7 cellular contexts compared by ENCODE assay signal in the genomic region with DNA sequence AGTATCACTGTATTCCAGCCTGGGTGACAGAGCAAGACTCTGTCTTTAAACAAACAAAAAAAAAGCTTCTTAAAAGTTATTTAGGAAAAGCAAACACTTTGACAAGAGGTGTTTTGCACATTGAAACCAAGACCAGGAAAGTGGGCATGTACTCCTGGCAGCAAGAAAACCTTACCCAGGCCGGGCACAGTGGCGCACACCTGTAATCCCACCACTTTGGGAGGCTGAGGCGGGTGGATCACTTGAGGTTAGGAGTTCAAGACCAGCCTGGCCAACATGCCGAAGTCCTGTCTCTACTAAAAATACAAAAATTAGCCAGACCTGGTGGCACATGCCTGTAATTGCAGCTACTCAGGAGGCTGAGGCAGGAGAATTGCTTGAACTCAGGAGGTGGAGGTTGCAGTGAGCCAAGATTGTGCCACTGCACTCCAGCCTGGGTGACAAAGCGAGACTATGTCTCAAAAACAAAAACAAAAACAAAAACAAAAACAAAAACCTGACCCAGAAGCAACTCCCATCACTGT.
DNase-seq lines count a peak whose midpoint lies in the region; ATAC-seq and TF ChIP-seq lines count a peak whose summit lies in the region.
"Not testable (repeated sequence)": the region's sequence is repeated elsewhere in the genome, so short reads cannot be mapped to it uniquely, and the experiment has no call there.

No MANE protein-coding gene starts in this region.

- TF ChIP-seq CTCF in CD14-positive monocyte (IDR thresholded peaks at IDR 0.05): peak; percentile 42
- peak; percentile 35; the same call in 2 of the 3 replicates for TF ChIP-seq CTCF in H9 (conservative IDR thresholded peaks at IDR 0.05)
- TF ChIP-seq CTCF in SK-N-SH (IDR thresholded peaks at IDR 0.05): peak; percentile 36; the same call in 1 of the 2 replicates
- peak; percentile 52 for TF ChIP-seq CTCF in chondrocyte (IDR thresholded peaks at IDR 0.05)
- peak; percentile 18 for TF ChIP-seq CTCF in epithelial cell of proximal tubule (conservative IDR thresholded peaks at IDR 0.05; ENCODE audit: low read depth, low read length)
- peak in 1 of 2 donors; percentile 17 for TF ChIP-seq CTCF in left lung (IDR thresholded peaks at IDR 0.05)
- TF ChIP-seq CTCF in osteocyte (IDR thresholded peaks at IDR 0.05): peak; percentile 13

- H3K4me1 Mint-ChIP-seq in CD14-positive monocyte: peaks cover 25% of the 10 kb centered on the region
- H3K4me1 Mint-ChIP-seq in H9; chondrocyte (ENCODE audit: low read depth); osteocyte (ENCODE audit: unreplicated experiment): not testable (repeated sequence)

- H2AK5ac ChIP-seq in H9 (ENCODE audit: insufficient read length, low read length): not testable (repeated sequence)

- H3K4ac ChIP-seq in H9 (ENCODE audit: low read depth, low read length): not testable (repeated sequence)

- not testable (repeated sequence) for H3F3A ChIP-seq in SK-N-SH (replicated peaks; ENCODE audit: insufficient read depth)

- not testable (repeated sequence) for H3K23ac ChIP-seq in H9 (ENCODE audit: insufficient read length, low read depth, low read length)

- H2BK12ac ChIP-seq in H9 (ENCODE audit: insufficient read length, low read depth, low read length): not testable (repeated sequence)

- H3K27ac ChIP-seq in H9 (ENCODE audit: insufficient read length, low read depth, low read length); SK-N-SH (ENCODE audit: low read depth in 2 of 2, low read length in 1 of 2); left lung: not testable (repeated sequence)

- WGBS in H9 (ENCODE audit: extremely low coverage, insufficient read length, low lambda C conversion rate): no CpG with 5 or more reads among the region's 5 CpGs
- 78% methylated on average over 5 of the region's 5 CpGs for WGBS in SK-N-SH (ENCODE audit: low lambda C conversion rate)

- not testable (repeated sequence) for H3K56ac ChIP-seq in H9 (ENCODE audit: insufficient read length, low read depth, low read length)

- intact Hi-C loops in CD14-positive monocyte (cut with micrococcal nuclease); left lung (cut with DNase I): not testable (repeated sequence)

- not testable (repeated sequence) for H3K4me3 Mint-ChIP-seq in CD14-positive monocyte; H9; chondrocyte (ENCODE audit: unreplicated experiment); osteocyte (ENCODE audit: unreplicated experiment)

- not testable (repeated sequence) for H3K9me3 Mint-ChIP-seq in CD14-positive monocyte; H9; chondrocyte (ENCODE audit: low read depth); osteocyte (ENCODE audit: unreplicated experiment)

- POLR2A ChIA-PET in SK-N-SH (lab: Yijun Ruan, JAX): interaction anchor here (0.7 kb wide), 1 partner anchor 128 kb away, joined by 3 read pairs; no protein-coding TSS in a partner anchor

- not testable (repeated sequence) for H3T11ph ChIP-seq in H9 (ENCODE audit: low read length)

- H2BK120ac ChIP-seq in H9 (ENCODE audit: low read depth, low read length, poor library complexity, severe bottlenecking): not testable (repeated sequence)

- TF ChIP-seq EP300 in SK-N-SH (IDR thresholded peaks at IDR 0.05; ENCODE audit: borderline replicate concordance in 1 of 2, low read depth in 1 of 2, low read length in 1 of 2): not testable (repeated sequence)

- not testable (repeated sequence) for H3K23me2 ChIP-seq in H9 (ENCODE audit: insufficient read length, low read depth, low read length, poor library complexity, severe bottlenecking)

- H3K27me3 Mint-ChIP-seq in CD14-positive monocyte (ENCODE audit: low read depth in 3 of 3); H9 (ENCODE audit: low read depth); chondrocyte (ENCODE audit: low read depth); osteocyte (ENCODE audit: unreplicated experiment): not testable (repeated sequence)

- H3K36me3 Mint-ChIP-seq in CD14-positive monocyte: peaks cover 76 to 79% of the 10 kb centered on the region in 2 donors
- peaks cover 59 to 89% (median 87%) of the 10 kb centered on the region in 3 experiments for H3K36me3 Mint-ChIP-seq in H9 (ENCODE audit: insufficient read depth in 1 of 3, low read depth in 3 of 3)
- peaks cover 53% of the 10 kb centered on the region for H3K36me3 Mint-ChIP-seq in chondrocyte (ENCODE audit: low read depth)
- peaks cover 63% of the 10 kb centered on the region for H3K36me3 Mint-ChIP-seq in osteocyte (ENCODE audit: unreplicated experiment)

- H4K8ac ChIP-seq in H9 (replicated peaks; ENCODE audit: insufficient read length, low read depth, low read length): not testable (repeated sequence)

- not testable (repeated sequence) for H3K27ac Mint-ChIP-seq in CD14-positive monocyte; H9; chondrocyte (ENCODE audit: unreplicated experiment); osteocyte (ENCODE audit: unreplicated experiment)

- H3K9ac ChIP-seq in H9 (ENCODE audit: extremely low read depth, insufficient read length, low read length); SK-N-SH: not testable (repeated sequence)

- H3K27me3 ChIP-seq in H9 (ENCODE audit: insufficient read depth, low read length); SK-N-SH (ENCODE audit: insufficient read depth); left lung: not testable (repeated sequence)

- H3K9me2 ChIP-seq in SK-N-SH: not testable (repeated sequence)

- H3K79me2 ChIP-seq in H9 (ENCODE audit: insufficient read depth, low read length); SK-N-SH (ENCODE audit: insufficient read depth): not testable (repeated sequence)

- H3K79me1 ChIP-seq in H9 (ENCODE audit: insufficient read depth, low read depth, low read length, poor library complexity, severe bottlenecking): not testable (repeated sequence)

- H3K18ac ChIP-seq in H9 (ENCODE audit: insufficient read length, low read depth, low read length): not testable (repeated sequence)

- H2BK5ac ChIP-seq in H9 (ENCODE audit: insufficient read length, low read length): not testable (repeated sequence)

- peak; percentile 61 for ATAC-seq in left lung

- not testable (repeated sequence) for H2AFZ ChIP-seq in H9 (ENCODE audit: low read length); SK-N-SH (ENCODE audit: low read depth)

- H4K5ac ChIP-seq in H9 (ENCODE audit: insufficient read length, low read depth, low read length): not testable (repeated sequence)

- not testable (repeated sequence) for DNase-seq in CD14-positive monocyte (ENCODE audit: low spot score); H9; SK-N-SH; chondrocyte (ENCODE audit: low spot score); epithelial cell of proximal tubule (ENCODE audit: low read depth); left lung; osteocyte (ENCODE audit: extremely low spot score, unreplicated experiment)

- not testable (repeated sequence) for TF ChIP-seq RAD21 in SK-N-SH (IDR thresholded peaks at IDR 0.05; ENCODE audit: low read length)

- not testable (repeated sequence) for H2BK20ac ChIP-seq in H9 (ENCODE audit: low read depth, low read length, poor library complexity, severe bottlenecking)

- H3K14ac ChIP-seq in H9 (ENCODE audit: insufficient read depth, low read length): not testable (repeated sequence)

- not testable (repeated sequence) for H4K20me1 ChIP-seq in H9 (ENCODE audit: control insufficient read depth, insufficient read depth, insufficient read length); SK-N-SH (ENCODE audit: insufficient read depth)

- peaks cover 60 to 73% of the 10 kb centered on the region in 2 experiments for H3K36me3 ChIP-seq in SK-N-SH (replicated peaks in 1 of 2; ENCODE audit: control insufficient read depth in 1 of 2, insufficient read depth in 2 of 2, low read length in 1 of 2)
- peaks cover 0 to 94% of the 10 kb centered on the region in 2 donors for H3K36me3 ChIP-seq in left lung

- H3K4me3 ChIP-seq in SK-N-SH (ENCODE audit: low read depth in 2 of 2, low read length in 1 of 2); epithelial cell of proximal tubule (ENCODE audit: low read depth, low read length); left lung: not testable (repeated sequence)

- H4K91ac ChIP-seq in H9 (ENCODE audit: insufficient read length, low read depth, low read length): not testable (repeated sequence)

- CTCF ChIA-PET in SK-N-SH (lab: Yijun Ruan, JAX): interaction anchor here (0.8 to 1.6 kb wide), 3 partner anchors 9 to 44 kb away, joined by 3 to 4 read pairs (median 3); no protein-coding TSS in a partner anchor

- H2BK15ac ChIP-seq in H9 (ENCODE audit: low read depth, low read length): not testable (repeated sequence)

- not testable (repeated sequence) for H3K9me3 ChIP-seq in H9 (ENCODE audit: control insufficient read depth, low read depth, low read length); SK-N-SH; left lung

- H3K4me2 ChIP-seq in H9 (ENCODE audit: insufficient read depth, insufficient read length, low read length); SK-N-SH: not testable (repeated sequence)

- H3K4me1 ChIP-seq in H9 (ENCODE audit: insufficient read depth, low read length); SK-N-SH (ENCODE audit: control insufficient read depth in 1 of 2, insufficient read depth in 2 of 2, low read depth in 1 of 2, low read length in 1 of 2): not testable (repeated sequence)
- peaks cover 0 to 18% of the 10 kb centered on the region in 2 donors for H3K4me1 ChIP-seq in left lung
